In the genomic region with DNA sequence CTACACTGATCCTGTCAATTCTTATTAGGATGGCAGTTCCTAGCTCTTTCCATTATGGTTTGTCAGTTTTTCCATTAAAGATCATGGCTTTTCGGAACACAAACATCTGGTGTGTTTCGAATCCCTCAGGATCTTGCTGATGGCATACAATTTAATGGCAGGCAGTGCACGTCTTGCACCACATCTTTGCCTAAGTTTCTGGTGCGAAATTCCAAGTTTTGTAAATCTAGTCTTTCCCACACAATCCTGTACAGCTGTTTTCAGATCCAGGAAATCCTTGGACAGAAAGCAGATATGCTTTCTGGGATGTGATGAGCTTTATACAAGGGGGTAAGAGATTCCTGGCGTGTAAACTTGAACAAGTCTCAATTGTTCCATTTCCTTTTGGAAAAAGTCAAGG, we compare ENCODE assay signal across 14 cellular contexts.
DNase-seq lines count a peak whose midpoint lies in the region; ATAC-seq and TF ChIP-seq lines count a peak whose summit lies in the region.
"Had no signal": no experiment of that assay in that cellular context is flagged by ENCODE, and none has a peak within 500 bp of the region (broad histone marks: within the 10 kb centered on the region; RNA-seq: fewer than 3 reads in every experiment).

No MANE protein-coding gene starts in this region.

- H3K4me3 ChIP-seq in heart right ventricle, result no peak overlapping the region
- H3K4me3 ChIP-seq in psoas muscle, result no peak overlapping the region

- H3K4me1 ChIP-seq in heart right ventricle, result peaks cover 0 to 5% (median 0%) of the 10 kb centered on the region in 9 donors
- H3K4me1 ChIP-seq in psoas muscle, result no peaks in the 10 kb centered on the region

- ATAC-seq in Right ventricle myocardium inferior, result peak; percentile 91
- ATAC-seq in heart right ventricle, result peak; percentile 74 to 87 (median 78)
- ATAC-seq in psoas muscle, result peak; percentile 38 to 66 (median 56)
- no peak for ATAC-seq in GM18519 (IDR thresholded peaks at IDR 0.05; ENCODE audit: low FRiP score, unreplicated experiment)
- no peak for ATAC-seq in activated CD4-positive, CD25-positive, alpha-beta regulatory T cell treated with anti-CD3 and anti-CD28 coated beads, Interleukin-2, amount 50 U/mL, for 24 hours
- ATAC-seq: activated CD8-positive, alpha-beta memory T cell treated with anti-CD3 and anti-CD28 coated beads, Interleukin-2, amount 10 ng/mL, durations not matched to agents 7 days and 5 days had no signal

- H3K9me3 ChIP-seq in heart right ventricle (no peaks in the 10 kb centered on the region), psoas muscle (no peaks in the 10 kb centered on the region)

- TF ChIP-seq CTCF in heart right ventricle (IDR thresholded peaks at IDR 0.05), result no peak
- no peak for TF ChIP-seq CTCF in psoas muscle (IDR thresholded peaks at IDR 0.05)

- 39 to 50% methylated on average over 5 of the region's 5 CpGs for WGBS in heart right ventricle, 2 donors
- WGBS in psoas muscle, 3 donors, result 28 to 43% (median 36%) methylated on average over 5 of the region's 5 CpGs

- H3K27ac ChIP-seq in heart right ventricle, result peak overlapping the region in 8 of 10 donors; percentile 1 to 63 (median 46)
- H3K27ac ChIP-seq in psoas muscle, result peak overlapping the region; percentile 16
- H3K27ac ChIP-seq: epithelial cell of prostate, WERI-Rb-1 had no signal

- H3K27me3 ChIP-seq in heart right ventricle (no peaks in the 10 kb centered on the region), psoas muscle (ENCODE audit: insufficient read depth in 3 of 3, low read length in 2 of 3) (no peaks in the 10 kb centered on the region)

- intact Hi-C loops in Right ventricle myocardium inferior (cut with DNase I) (loop anchor here (2.0 to 5.0 kb wide), 4 partner anchors 170 to 670 kb away; no protein-coding TSS in a partner anchor), cardiac septum (cut with DNase I) (loop anchor here (2.0 to 10.0 kb wide), 5 partner anchors 170 to 663 kb away; no protein-coding TSS in a partner anchor), heart right ventricle (cut with DNase I) (loop anchor here (1.0 to 10.0 kb wide), 13 partner anchors 167 to 673 kb away; no protein-coding TSS in a partner anchor), psoas muscle (cut with DNase I) (loop anchor here (2.0 to 5.0 kb wide), 6 partner anchors 170 to 670 kb away; no protein-coding TSS in a partner anchor)

- no peak for DNase-seq in Right ventricle myocardium inferior (ENCODE audit: missing footprints)
- no peak for DNase-seq in cardiac septum (ENCODE audit: low spot score)
- DNase-seq in heart right ventricle, result peak in 1 of 2 donors; percentile 22
- DNase-seq in psoas muscle, result no peak
- no peak for DNase-seq in cortex of kidney (lab: John Stamatoyannopoulos, UW)
- no peak for DNase-seq in Ammon's horn (ENCODE audit: low spot score)
- DNase-seq: 8988T; activated CD8-positive, alpha-beta memory T cell treated with anti-CD3 and anti-CD28 coated beads, Interleukin-2, amount 10 ng/mL, durations not matched to agents 7 days and 5 days; GF-D8; NCI-H1105 had no signal

- H3K36me3 ChIP-seq in heart right ventricle (no peaks in the 10 kb centered on the region), psoas muscle (ENCODE audit: insufficient read depth in 1 of 2, low read depth in 1 of 2) (no peaks in the 10 kb centered on the region)
- H3K36me3 ChIP-seq: WERI-Rb-1 had no signal

Comparison
In these comparisons a context has a peak if more than half of its experiments do, and no peak if none do; other contexts are left out.
1. ATAC-seq: peak in Right ventricle myocardium inferior (single experiment), heart right ventricle (8 of 8) and psoas muscle (4 of 4); none in GM18519 (single experiment) and activated CD4-positive, CD25-positive, alpha-beta regulatory T cell treated with anti-CD3 and anti-CD28 coated beads, Interleukin-2, amount 50 U/mL, for 24 hours (0 of 2).